In genomic region chr17:3532859-3533142, GRCh38 we compare ENCODE assay signal across 26 cellular contexts. TPM values are rescaled to one million over a fixed set of nuclear protein-coding genes. Genes with fewer than 3 reads are reported as not detected.
DNase-seq lines count a peak whose midpoint lies in the region; ATAC-seq and TF ChIP-seq lines count a peak whose summit lies in the region.
"Had no signal": no experiment of that assay in that cellular context is flagged by ENCODE, and none has a peak within 500 bp of the region (broad histone marks: within the 10 kb centered on the region; RNA-seq: fewer than 3 reads in every experiment).

No MANE protein-coding gene starts in this region.

- H3K9me3 Mint-ChIP-seq in Caco-2 (ENCODE audit: unreplicated experiment) (peaks cover 2% of the 10 kb centered on the region), progenitor cell of endocrine pancreas (ENCODE audit: low read depth) (no peaks in the 10 kb centered on the region)
- H3K9me3 Mint-ChIP-seq: CD8-positive, alpha-beta T cell; GM23338 had no signal

- CTCF ChIA-PET in Caco-2 (lab: Charles Lee): no interaction called here

- H3F3A ChIP-seq in MM.1S (ENCODE audit: insufficient read depth, low read length): no peaks in the 10 kb centered on the region

- H3K4me3 Mint-ChIP-seq in Caco-2 (ENCODE audit: unreplicated experiment) (no peak overlapping the region), progenitor cell of endocrine pancreas (ENCODE audit: low read depth) (no peak overlapping the region)
- H3K4me3 Mint-ChIP-seq: CD8-positive, alpha-beta T cell; GM23338 had no signal

- TF ChIP-seq EP300 in suprapubic skin (IDR thresholded peaks at IDR 0.05): no peak

- intact Hi-C loops in Caco-2 (cut with micrococcal nuclease; ENCODE audit: unreplicated experiment): loop anchor here (10.0 kb wide), 1 partner anchor 58 kb away; the partner anchor contains the start of genes ASPA and SPATA22
- intact Hi-C loops in ascending aorta (cut with DNase I): no loop called here

- H3K36me3 Mint-ChIP-seq in Caco-2 (ENCODE audit: insufficient read depth, unreplicated experiment): peaks cover 16% of the 10 kb centered on the region
- no peaks in the 10 kb centered on the region for H3K36me3 Mint-ChIP-seq in progenitor cell of endocrine pancreas (ENCODE audit: insufficient read depth)
- H3K36me3 Mint-ChIP-seq: CD8-positive, alpha-beta T cell had no signal

- BruUV-seq in Caco-2 (replicated peaks; lab: Mats Ljungman, UMichigan): no TSS peak

- ATAC-seq in HG03469 (IDR thresholded peaks at IDR 0.05; ENCODE audit: unreplicated experiment): no peak
- ATAC-seq: CD8-positive, alpha-beta T cell; GM23338; HCT116; Panc1 had no signal

- H3K4me1 Mint-ChIP-seq in Caco-2 (ENCODE audit: low read depth, unreplicated experiment) (peaks cover 23% of the 10 kb centered on the region), progenitor cell of endocrine pancreas (ENCODE audit: low read depth) (peaks cover 12% of the 10 kb centered on the region)

- H3K4me1 ChIP-seq in Caco-2: peaks cover 36% of the 10 kb centered on the region
- H3K4me1 ChIP-seq in ascending aorta: no peaks in the 10 kb centered on the region
- no peaks in the 10 kb centered on the region for H3K4me1 ChIP-seq in MM.1S (ENCODE audit: low read length)
- H3K4me1 ChIP-seq in suprapubic skin: peaks cover 20% of the 10 kb centered on the region

- POLR2A ChIA-PET in Caco-2 (lab: Charles Lee): no interaction called here

- TF ChIP-seq CTCF in Caco-2 (IDR thresholded peaks at IDR 0.05; ENCODE audit: insufficient read depth in 1 of 2, low read depth in 1 of 2, low read length in 1 of 2, severe bottlenecking in 1 of 2, unreplicated experiment in 1 of 2) (no peak), progenitor cell of endocrine pancreas (IDR thresholded peaks at IDR 0.05; ENCODE audit: unreplicated experiment) (no peak), ascending aorta (IDR thresholded peaks at IDR 0.05) (no peak), MM.1S (IDR thresholded peaks at IDR 0.05; ENCODE audit: low read length) (no peak), suprapubic skin (IDR thresholded peaks at IDR 0.05) (no peak)

- H2AFZ ChIP-seq in MM.1S (ENCODE audit: low read length): no peak overlapping the region
- H2AFZ ChIP-seq: GM23338 had no signal

- H3K27ac Mint-ChIP-seq in Caco-2 (ENCODE audit: unreplicated experiment) (peak overlapping the region; percentile 66), progenitor cell of endocrine pancreas (peak overlapping the region; percentile 49)
- H3K27ac Mint-ChIP-seq: CD8-positive, alpha-beta T cell; GM23338 had no signal

- H4K20me1 ChIP-seq in MM.1S (ENCODE audit: insufficient read depth, low read length): no peaks in the 10 kb centered on the region

- no peaks in the 10 kb centered on the region for H3K27me3 Mint-ChIP-seq in Caco-2 (ENCODE audit: insufficient read depth, unreplicated experiment)
- H3K27me3 Mint-ChIP-seq in progenitor cell of endocrine pancreas: peaks cover 6% of the 10 kb centered on the region

- no peak for DNase-seq in Caco-2
- DNase-seq in caudate nucleus (lab: John Stamatoyannopoulos, UW): no peak
- peak; percentile 52 for DNase-seq in islet precursor cell
- no peak for DNase-seq in progenitor cell of endocrine pancreas (ENCODE audit: low spot score, unreplicated experiment)
- no peak for DNase-seq in ascending aorta (ENCODE audit: low spot score in 2 of 2)
- no peak for DNase-seq in MM.1S
- no peak for DNase-seq in suprapubic skin (ENCODE audit: low spot score in 2 of 2)
- DNase-seq: AML-193; C1 segment of cervical spinal cord; Calu3; CD8-positive, alpha-beta T cell; DMS153; Karpas-422; NCI-H1694; NCI-H2081; NCI-H2171; NCI-H345; NCI-H524; NCI-H774; SIG-M5 had no signal

- no peaks in the 10 kb centered on the region for H3K36me3 ChIP-seq in Caco-2 (ENCODE audit: control insufficient read depth, insufficient read depth, low read length)
- H3K36me3 ChIP-seq in ascending aorta: no peaks in the 10 kb centered on the region
- H3K36me3 ChIP-seq in MM.1S (replicated peaks; ENCODE audit: insufficient read depth, low read length): peaks cover 5% of the 10 kb centered on the region; the same call in 1 of the 2 replicates
- no peaks in the 10 kb centered on the region for H3K36me3 ChIP-seq in suprapubic skin

- no peaks in the 10 kb centered on the region for H3K27me3 ChIP-seq in Caco-2 (replicated peaks; ENCODE audit: control insufficient read depth, insufficient read depth, low read length)
- no peaks in the 10 kb centered on the region for H3K27me3 ChIP-seq in ascending aorta
- H3K27me3 ChIP-seq in MM.1S (replicated peaks; ENCODE audit: insufficient read depth, low read length): no peaks in the 10 kb centered on the region
- no peaks in the 10 kb centered on the region for H3K27me3 ChIP-seq in suprapubic skin

- H3K9ac ChIP-seq in MM.1S (ENCODE audit: low read length): no peak overlapping the region

- no peaks in the 10 kb centered on the region for H3K79me2 ChIP-seq in MM.1S (ENCODE audit: low read length)

- H3K27ac ChIP-seq in caudate nucleus (ENCODE audit: low read depth, low read length) (peak overlapping the region; percentile 99), ascending aorta (no peak overlapping the region), MM.1S (ENCODE audit: low read length) (no peak overlapping the region), suprapubic skin (no peak overlapping the region)

- H3K4me3 ChIP-seq in Caco-2 (ENCODE audit: low read depth, low read length) (no peak overlapping the region), ascending aorta (no peak overlapping the region), MM.1S (ENCODE audit: low read length) (no peak overlapping the region), suprapubic skin (no peak overlapping the region)
- H3K4me3 ChIP-seq: GM23338 had no signal

- TF ChIP-seq POLR2A in suprapubic skin (IDR thresholded peaks at IDR 0.05): no peak

- H3K9me3 ChIP-seq in Caco-2 (no peaks in the 10 kb centered on the region), ascending aorta (no peaks in the 10 kb centered on the region), MM.1S (replicated peaks; ENCODE audit: insufficient read depth, low read length) (no peaks in the 10 kb centered on the region), suprapubic skin (no peaks in the 10 kb centered on the region)

- H3K4me2 ChIP-seq in MM.1S (ENCODE audit: low read depth, low read length): no peak overlapping the region
- H3K4me2 ChIP-seq: GM23338 had no signal

- no peaks in the 10 kb centered on the region for H3K9me2 ChIP-seq in MM.1S (replicated peaks; ENCODE audit: insufficient read depth, low read length)

- 96% methylated on average over 3 of the region's 10 CpGs for WGBS in suprapubic skin

RNA-seq across cellular contexts. Expression of gene TRPV3, which starts 24.8 kb away (rescaled TPM):
- 8.4 and 8.9 TPM in 2 replicates for total RNA-seq in Caco-2 (2022)
- 1.6 and 2.7 TPM in 2 replicates for total RNA-seq in progenitor cell of endocrine pancreas
- 0.11 TPM for total RNA-seq in ascending aorta
- total RNA-seq in suprapubic skin: 10 to 100 TPM; 25.6 to 45.4 (median 34.4) TPM

RNA-seq across cellular contexts. Expression of gene ASPA, which starts 57.0 kb away (rescaled TPM):
- total RNA-seq in Caco-2 (2022) (0.27 and 0.42 TPM in 2 replicates), progenitor cell of endocrine pancreas (not detected in 2 replicates), ascending aorta (0.11 TPM), suprapubic skin (1 to 10 TPM in 3 of 4 donors, under 1 TPM in 1; 0.98 to 5.4 (median 1.8) TPM)
- total RNA-seq: Calu3; CD8-positive, alpha-beta T cell; G401; GM23338; M059J had no signal
